Comparison of ENCODE assay signal across 19 cellular contexts in genomic region chr1:174996474-174996873, GRCh38. TPM values are rescaled to one million over a fixed set of nuclear protein-coding genes. Genes with fewer than 3 reads are reported as not detected.
DNase-seq lines count a peak whose midpoint lies in the region; ATAC-seq and TF ChIP-seq lines count a peak whose summit lies in the region.
"Had no signal": no experiment of that assay in that cellular context is flagged by ENCODE, and none has a peak within 500 bp of the region (broad histone marks: within the 10 kb centered on the region; RNA-seq: fewer than 3 reads in every experiment).

No MANE protein-coding gene starts in this region.

- no peak overlapping the region for H4K91ac ChIP-seq in IMR-90 (ENCODE audit: insufficient read depth, low read depth, low read length)

- TF ChIP-seq RAD21 in IMR-90 (IDR thresholded peaks at IDR 0.05; ENCODE audit: low read length) = no peak

- no peak overlapping the region for H3K4me3 Mint-ChIP-seq in T-helper 17 cell
- no peak overlapping the region for H3K4me3 Mint-ChIP-seq in activated T-helper 2 cell treated with anti-CD3 and anti-CD28 coated beads, Interferon-gamma antibody, Interleukin-2, Interleukin-4, amounts not matched to agents 10 μg/mL and 5 μg/mL and 100 μg/mL, durations not matched to agents 14 hours and 24 hours and 36 hours (ENCODE audit: low read depth)

- H3K27ac Mint-ChIP-seq in T-helper 17 cell = peak overlapping the region; percentile 11
- H3K27ac Mint-ChIP-seq in activated T-helper 2 cell treated with anti-CD3 and anti-CD28 coated beads, Interferon-gamma antibody, Interleukin-2, Interleukin-4, amounts not matched to agents 10 μg/mL and 5 μg/mL and 100 μg/mL, durations not matched to agents 14 hours and 24 hours and 36 hours = no peak overlapping the region
- H3K27ac Mint-ChIP-seq: natural killer cell treated with Interleukin-12 subunit alpha and Interleukin-12 subunit beta and Interleukin-15 and Interleukin-18, amount 100 ng/mL, for 72 hours had no signal

- CTCF ChIA-PET in IMR-90 (lab: Yijun Ruan, JAX) = interaction anchor here (0.6 to 1.5 kb wide), 2 partner anchors 13 to 30 kb away, joined by 3 read pairs; no protein-coding TSS in a partner anchor

- no peak overlapping the region for H3K4me3 ChIP-seq in IMR-90 (ENCODE audit: insufficient read depth, low read depth, low read length)
- H3K4me3 ChIP-seq in fibroblast of pulmonary artery (replicated peaks; ENCODE audit: low read depth, low read length) = no peak overlapping the region
- no peak overlapping the region for H3K4me3 ChIP-seq in transverse colon
- H3K4me3 ChIP-seq: testis had no signal

- no peak overlapping the region for H2BK120ac ChIP-seq in IMR-90 (ENCODE audit: low read depth, low read length)

- no peak overlapping the region for H2BK20ac ChIP-seq in IMR-90 (ENCODE audit: low read depth, low read length)

- no CpG with 5 or more reads among the region's 1 CpG for WGBS in IMR-90 (ENCODE audit: extremely low coverage in 2 of 2, insufficient read length in 1 of 2), 2 experiments
- 33 to 45% methylated on average over 1 of the region's 1 CpG for WGBS in transverse colon (ENCODE audit: low coverage in 1 of 2), 2 donors

- H3K4me1 Mint-ChIP-seq in T-helper 17 cell = peaks cover 18% of the 10 kb centered on the region
- peaks cover 15% of the 10 kb centered on the region for H3K4me1 Mint-ChIP-seq in activated T-helper 2 cell treated with anti-CD3 and anti-CD28 coated beads, Interferon-gamma antibody, Interleukin-2, Interleukin-4, amounts not matched to agents 10 μg/mL and 5 μg/mL and 100 μg/mL, durations not matched to agents 14 hours and 24 hours and 36 hours (ENCODE audit: low read depth)

- no peaks in the 10 kb centered on the region for H3K9me1 ChIP-seq in IMR-90 (ENCODE audit: insufficient read depth, low read length)

- TF ChIP-seq EP300 in transverse colon (IDR thresholded peaks at IDR 0.05; ENCODE audit: low read depth) = no peak

- TF ChIP-seq POLR2A in IMR-90 (IDR thresholded peaks at IDR 0.05; ENCODE audit: low read depth, low read length) (no peak), transverse colon (IDR thresholded peaks at IDR 0.05) (no peak)

- POLR2A ChIA-PET in IMR-90 (lab: Charles Lee; ENCODE audit: unreplicated experiment) = no interaction called here

- DNase-seq in Caki2 (ENCODE audit: low read depth) = peak; percentile 36
- peak; percentile 49 for DNase-seq in IMR-90
- no peak for DNase-seq in T-helper 17 cell
- peak; percentile 51 for DNase-seq in fibroblast of pulmonary artery (ENCODE audit: low read depth)
- no peak for DNase-seq in activated T-helper 2 cell treated with anti-CD3 and anti-CD28 coated beads, Interferon-gamma antibody, Interleukin-2, Interleukin-4, amounts not matched to agents 10 μg/mL and 5 μg/mL and 100 μg/mL, durations not matched to agents 14 hours and 24 hours and 36 hours (ENCODE audit: low spot score)
- DNase-seq in NCI-H748 (lab: John Stamatoyannopoulos, UW; ENCODE audit: unreplicated experiment) = no peak
- DNase-seq in transverse colon = no peak
- DNase-seq: activated CD4-positive, alpha-beta T cell treated with anti-CD3 and anti-CD28 coated beads, Interleukin-2, amount 50 U/mL, for 48 hours; BE2C; DMS79; hypothalamus; NCI-H2081; NCI-H82; Right ventricle myocardium superior; stimulated activated CD4-positive, alpha-beta T cell treated with anti-CD3 and anti-CD28 coated beads, Interleukin-1b, Interleukin-23, amount 100 ng/mL, for 48 hours; testis had no signal

- H4K8ac ChIP-seq in IMR-90 (ENCODE audit: low read depth in 2 of 2, low read length in 2 of 2) = 0 out of 4 replicates have a peak overlapping the region, but pooled peaks of 1 of the 2 experiments have one; percentile 9

- intact Hi-C loops in IMR-90 (cut with micrococcal nuclease) (loop anchor here (5.0 kb wide), 1 partner anchor 199 kb away; no protein-coding TSS in a partner anchor), transverse colon (cut with DNase I; ENCODE audit: low total_unique reads) (no loop called here)
- intact Hi-C loops in activated T-helper 2 cell treated with anti-CD3 and anti-CD28 coated beads, Interferon-gamma antibody, Interleukin-2, Interleukin-4, amounts not matched to agents 10 μg/mL and 5 μg/mL and 100 μg/mL, durations not matched to agents 14 hours and 24 hours and 36 hours (cut with micrococcal nuclease) = loop anchor here (10.0 kb wide), 1 partner anchor 1132 kb away; the partner anchor contains the start of genes GAS5 and ZBTB37

- H3K23ac ChIP-seq in IMR-90 (ENCODE audit: low read depth, low read length) = no peak overlapping the region

- H3K56ac ChIP-seq in IMR-90 (ENCODE audit: extremely low read depth, insufficient read depth, low read length) = no peak overlapping the region

- H2AK5ac ChIP-seq in IMR-90 (ENCODE audit: low read depth, low read length) = no peak overlapping the region

- H3K4me1 ChIP-seq in IMR-90 (ENCODE audit: control insufficient read depth, insufficient read depth, low read length) = peaks cover 2% of the 10 kb centered on the region; the same call in 1 of the 2 replicates
- H3K4me1 ChIP-seq in transverse colon = peaks cover 0 to 32% (median 12%) of the 10 kb centered on the region in 4 donors
- H3K4me1 ChIP-seq: BE2C, testis had no signal

- H3K9ac ChIP-seq in IMR-90 (ENCODE audit: low read depth, low read length) = no peak overlapping the region

- no peak overlapping the region for H3K18ac ChIP-seq in IMR-90 (ENCODE audit: low read depth, low read length)

- H3K9me3 ChIP-seq in IMR-90 (ENCODE audit: control insufficient read depth, insufficient read depth, low read length) = no peaks in the 10 kb centered on the region
- no peaks in the 10 kb centered on the region for H3K9me3 ChIP-seq in T-helper 17 cell (ENCODE audit: control insufficient read depth, low read length, poor library complexity, severe bottlenecking)
- no peaks in the 10 kb centered on the region for H3K9me3 ChIP-seq in transverse colon
- H3K9me3 ChIP-seq: BE2C, testis had no signal

- H3K36me3 Mint-ChIP-seq in T-helper 17 cell (ENCODE audit: low read depth) = peaks cover 2% of the 10 kb centered on the region
- H3K36me3 Mint-ChIP-seq in activated T-helper 2 cell treated with anti-CD3 and anti-CD28 coated beads, Interferon-gamma antibody, Interleukin-2, Interleukin-4, amounts not matched to agents 10 μg/mL and 5 μg/mL and 100 μg/mL, durations not matched to agents 14 hours and 24 hours and 36 hours (ENCODE audit: low read depth) = peaks cover 24% of the 10 kb centered on the region
- H3K36me3 Mint-ChIP-seq: natural killer cell treated with Interleukin-12 subunit alpha and Interleukin-12 subunit beta and Interleukin-15 and Interleukin-18, amount 100 ng/mL, for 72 hours had no signal

- dilution Hi-C loops in IMR-90 (cut with HindIII; ENCODE audit: low sequenced_read_pairs, unreplicated experiment) = no loop called here

- H3K79me1 ChIP-seq in IMR-90 (ENCODE audit: low read depth in 1 of 2, low read length in 2 of 2) = peaks cover 8 to 18% of the 10 kb centered on the region in 2 experiments; a peak in 3 of 4 replicates

- no peak overlapping the region for H3K27ac ChIP-seq in IMR-90 (ENCODE audit: insufficient read depth, low read length)
- no peak overlapping the region for H3K27ac ChIP-seq in transverse colon
- H3K27ac ChIP-seq: HL-60, testis had no signal

- H4K5ac ChIP-seq in IMR-90 (ENCODE audit: low read depth, low read length) = no peak overlapping the region

- H2BK15ac ChIP-seq in IMR-90 (ENCODE audit: low read depth, low read length) = no peak overlapping the region

- no peaks in the 10 kb centered on the region for H3K27me3 ChIP-seq in IMR-90 (ENCODE audit: control insufficient read depth, insufficient read depth, low read length)
- H3K27me3 ChIP-seq in transverse colon = no peaks in the 10 kb centered on the region
- H3K27me3 ChIP-seq: BE2C, testis had no signal

- TF ChIP-seq CTCF in IMR-90 (conservative IDR thresholded peaks at IDR 0.05; ENCODE audit: low read depth, low read length) (no peak), fibroblast of pulmonary artery (IDR thresholded peaks at IDR 0.05; ENCODE audit: low read length, missing control alignments) (no peak), transverse colon (IDR thresholded peaks at IDR 0.05) (no peak)

- in situ Hi-C loops in Caki2 (cut with HindIII; ENCODE audit: low pct_unique_long_range_greater_than_20kb, low sequenced_read_pairs) = no loop called here
- in situ Hi-C loops in IMR-90 (cut with MboI; ENCODE audit: low sequenced_read_pairs) = loop anchor here (25.0 kb wide), 1 partner anchor 734 kb away; no protein-coding TSS in a partner anchor
- in situ Hi-C loops in transverse colon (cut with MboI; ENCODE audit: low pct_ligation_motif_present in 1 of 4, low pct_unique_long_range_greater_than_20kb in 1 of 4, low sequenced_read_pairs in 3 of 4) = loop anchor here in 1 of 4 donors (25.0 kb wide), 1 partner anchor 734 kb away; no protein-coding TSS in a partner anchor

- peak overlapping the region; percentile 21 for H2BK5ac ChIP-seq in IMR-90 (ENCODE audit: low read depth, low read length, poor library complexity, severe bottlenecking)

- H3K27me3 Mint-ChIP-seq in T-helper 17 cell = no peaks in the 10 kb centered on the region
- no peaks in the 10 kb centered on the region for H3K27me3 Mint-ChIP-seq in activated T-helper 2 cell treated with anti-CD3 and anti-CD28 coated beads, Interferon-gamma antibody, Interleukin-2, Interleukin-4, amounts not matched to agents 10 μg/mL and 5 μg/mL and 100 μg/mL, durations not matched to agents 14 hours and 24 hours and 36 hours (ENCODE audit: low read depth)
- H3K27me3 Mint-ChIP-seq: natural killer cell treated with Interleukin-12 subunit alpha and Interleukin-12 subunit beta and Interleukin-15 and Interleukin-18, amount 100 ng/mL, for 72 hours had no signal

- no peak for ATAC-seq in IMR-90 (ENCODE audit: low read depth)
- no peak for ATAC-seq in T-helper 17 cell
- ATAC-seq in GM21576 (IDR thresholded peaks at IDR 0.05; ENCODE audit: unreplicated experiment) = no peak
- ATAC-seq: natural killer cell treated with Interleukin-12 subunit alpha and Interleukin-12 subunit beta and Interleukin-15 and Interleukin-18, amount 100 ng/mL, for 72 hours had no signal

- H3K9me3 Mint-ChIP-seq in activated T-helper 2 cell treated with anti-CD3 and anti-CD28 coated beads, Interferon-gamma antibody, Interleukin-2, Interleukin-4, amounts not matched to agents 10 μg/mL and 5 μg/mL and 100 μg/mL, durations not matched to agents 14 hours and 24 hours and 36 hours = no peaks in the 10 kb centered on the region
- H3K9me3 Mint-ChIP-seq: natural killer cell treated with Interleukin-12 subunit alpha and Interleukin-12 subunit beta and Interleukin-15 and Interleukin-18, amount 100 ng/mL, for 72 hours had no signal

- H3K36me3 ChIP-seq in IMR-90 (ENCODE audit: control insufficient read depth, insufficient read depth, low read length) = no peaks in the 10 kb centered on the region
- H3K36me3 ChIP-seq in transverse colon = no peaks in the 10 kb centered on the region

- no peak overlapping the region for H2AFZ ChIP-seq in IMR-90 (replicated peaks; ENCODE audit: low read length, poor library complexity)

- H3K4ac ChIP-seq in IMR-90 (ENCODE audit: low read depth, low read length) = no peak overlapping the region

- H3K4me2 ChIP-seq in IMR-90 (ENCODE audit: low read depth, low read length) = no peak overlapping the region

- H3K14ac ChIP-seq in IMR-90 (replicated peaks; ENCODE audit: low read depth, low read length) = no peak overlapping the region

- no TSS peak for BruUV-seq in IMR-90 (replicated peaks; lab: Mats Ljungman, UMichigan)

- no peaks in the 10 kb centered on the region for H4K20me1 ChIP-seq in IMR-90 (ENCODE audit: insufficient read depth, low read length)

- H2AK9ac ChIP-seq in IMR-90 (replicated peaks; ENCODE audit: low read depth, low read length, poor library complexity) = no peak overlapping the region

RNA-seq across cellular contexts. Expression of gene CACYBP, which starts 3.3 kb away (rescaled TPM):
- total RNA-seq in Caki2 (2014; rRNA removed; shearing (Covaris generic); ENCODE audit: low replicate concordance) = 120 and 196 TPM in 2 replicates
- total RNA-seq in IMR-90 (2012; rRNA removed) (61.8 and 159 TPM in 2 replicates), T-helper 17 cell (10 to 100 TPM; 82.2 to 89.8 TPM), transverse colon (100 to 1,000 TPM in 1 of 4 donors, 10 to 100 TPM in 3; 32.9 to 741 (median 62.1) TPM)
- polyA plus RNA-seq in IMR-90 (2012; rRNA removed) = 53.1 and 62.8 TPM in 2 replicates
- polyA plus RNA-seq in IMR-90 (2012; cell fraction: cytosol; rRNA removed) = 31.4 and 56.6 TPM in 2 replicates
- polyA plus RNA-seq in IMR-90 (2012; cell fraction: nucleus; rRNA removed; ENCODE audit: low replicate concordance) = 7.1 and 14.7 TPM in 2 replicates
- total RNA-seq in activated T-helper 2 cell treated with anti-CD3 and anti-CD28 coated beads, Interferon-gamma antibody, Interleukin-2, Interleukin-4, amounts not matched to agents 10 μg/mL and 5 μg/mL and 100 μg/mL, durations not matched to agents 14 hours and 24 hours and 36 hours = 311 and 318 TPM in 2 replicates

RNA-seq across cellular contexts. Expression of gene MRPS14, which starts 26.8 kb away (rescaled TPM):
- total RNA-seq in Caki2 (2014; rRNA removed; shearing (Covaris generic); ENCODE audit: low replicate concordance) = 11.5 and 17.6 TPM in 2 replicates
- total RNA-seq in IMR-90 (2012; rRNA removed) (22.0 and 24.4 TPM in 2 replicates), T-helper 17 cell (10 to 100 TPM; 13.4 to 16.2 TPM), transverse colon (10 to 100 TPM in 2 of 4 donors, 1 to 10 TPM in 2; 3.2 to 21.0 (median 13.0) TPM)
- 21.2 and 23.1 TPM in 2 replicates for polyA plus RNA-seq in IMR-90 (2012; rRNA removed)
- polyA plus RNA-seq in IMR-90 (2012; cell fraction: cytosol; rRNA removed) = 7.8 and 17.5 TPM in 2 replicates
- polyA plus RNA-seq in IMR-90 (2012; cell fraction: nucleus; rRNA removed; ENCODE audit: low replicate concordance) = 4.2 and 19.6 TPM in 2 replicates
- total RNA-seq in activated T-helper 2 cell treated with anti-CD3 and anti-CD28 coated beads, Interferon-gamma antibody, Interleukin-2, Interleukin-4, amounts not matched to agents 10 μg/mL and 5 μg/mL and 100 μg/mL, durations not matched to agents 14 hours and 24 hours and 36 hours = 31.5 and 32.9 TPM in 2 replicates

Comparison
In these comparisons a context has a peak if more than half of its experiments do, and no peak if none do; other contexts are left out.
1. DNase-seq: peak in Caki2 (single experiment), IMR-90 (single experiment) and fibroblast of pulmonary artery (single experiment); none in T-helper 17 cell (0 of 3), activated T-helper 2 cell treated with anti-CD3 and anti-CD28 coated beads, Interferon-gamma antibody, Interleukin-2, Interleukin-4, amounts not matched to agents 10 μg/mL and 5 μg/mL and 100 μg/mL, durations not matched to agents 14 hours and 24 hours and 36 hours (single experiment), NCI-H748 (single experiment) and transverse colon (single experiment).